In genomic region chr13:112720251-112720650, GRCh38 we compare ENCODE assay signal across 17 cellular contexts.
"Had no signal": no experiment of that assay in that cellular context is flagged by ENCODE, and none has a peak within 500 bp of the region (broad histone marks: within the 10 kb centered on the region; RNA-seq: fewer than 3 reads in every experiment).

No MANE protein-coding gene starts in this region.

- H3K27ac ChIP-seq: SK-N-MC had no signal

- H3K27me3 Mint-ChIP-seq: activated naive CD8-positive, alpha-beta T cell treated with anti-CD3 and anti-CD28 coated beads, Interleukin-2, amount 50 U/mL, for 24 hours; stimulated activated memory B cell treated with anti-CD40 and anti-IgM and Interleukin-4, amounts not matched to agents 10 μg/mL and 1 μg/mL and 100 μg/mL, for 72 hours had no signal

- ATAC-seq: activated naive CD8-positive, alpha-beta T cell treated with anti-CD3 and anti-CD28 coated beads, Interleukin-2, amount 50 U/mL, for 24 hours; stimulated activated memory B cell treated with anti-CD40 and anti-IgM and Interleukin-4, amounts not matched to agents 10 μg/mL and 1 μg/mL and 100 μg/mL, for 72 hours had no signal

- H3K4me3 ChIP-seq: sigmoid colon, SK-N-MC, tibial nerve had no signal

- H3K27me3 ChIP-seq: sigmoid colon, tibial nerve had no signal

- H3K9me3 Mint-ChIP-seq: activated naive CD8-positive, alpha-beta T cell treated with anti-CD3 and anti-CD28 coated beads, Interleukin-2, amount 50 U/mL, for 24 hours; activated T-helper 1 cell treated with anti-CD3 and anti-CD28 coated beads, Interleukin-12 subunit alpha, Interleukin-12 subunit beta, Interleukin-2, Interleukin-4 antibody, amounts not matched to agents 30 ng/mL and 10 ng/mL and 1 ng/mL, durations not matched to agents 14 hours and 24 hours and 36 hours; stimulated activated memory B cell treated with anti-CD40 and anti-IgM and Interleukin-4, amounts not matched to agents 10 μg/mL and 1 μg/mL and 100 μg/mL, for 72 hours had no signal

- H3K4me3 Mint-ChIP-seq: activated naive CD8-positive, alpha-beta T cell treated with anti-CD3 and anti-CD28 coated beads, Interleukin-2, amount 50 U/mL, for 24 hours; activated T-helper 1 cell treated with anti-CD3 and anti-CD28 coated beads, Interleukin-12 subunit alpha, Interleukin-12 subunit beta, Interleukin-2, Interleukin-4 antibody, amounts not matched to agents 30 ng/mL and 10 ng/mL and 1 ng/mL, durations not matched to agents 14 hours and 24 hours and 36 hours; stimulated activated memory B cell treated with anti-CD40 and anti-IgM and Interleukin-4, amounts not matched to agents 10 μg/mL and 1 μg/mL and 100 μg/mL, for 72 hours had no signal

- H3K27ac Mint-ChIP-seq: activated naive CD8-positive, alpha-beta T cell treated with anti-CD3 and anti-CD28 coated beads, Interleukin-2, amount 50 U/mL, for 24 hours; activated T-helper 1 cell treated with anti-CD3 and anti-CD28 coated beads, Interleukin-12 subunit alpha, Interleukin-12 subunit beta, Interleukin-2, Interleukin-4 antibody, amounts not matched to agents 30 ng/mL and 10 ng/mL and 1 ng/mL, durations not matched to agents 14 hours and 24 hours and 36 hours; stimulated activated memory B cell treated with anti-CD40 and anti-IgM and Interleukin-4, amounts not matched to agents 10 μg/mL and 1 μg/mL and 100 μg/mL, for 72 hours had no signal

- H3K9me3 ChIP-seq: sigmoid colon, tibial nerve had no signal

- FAIRE-seq: bronchial epithelial cell had no signal

- DNase-seq: activated CD4-positive, CD25-positive, alpha-beta regulatory T cell treated with anti-CD3 and anti-CD28 coated beads, Interleukin-2, amount 50 U/mL, for 72 hours; activated naive CD4-positive, alpha-beta T cell; activated naive CD8-positive, alpha-beta T cell treated with anti-CD3 and anti-CD28 coated beads, Interleukin-2, amount 50 U/mL, for 24 hours; aorta; dermis blood vessel endothelial cell; kidney glomerular epithelial cell; mesendoderm; sigmoid colon; stimulated activated CD4-positive, alpha-beta T cell treated with anti-CD3 and anti-CD28 coated beads, Interleukin-12 subunit alpha, Interleukin-12 subunit beta, amount 100 ng/mL, for 4 hours; substantia nigra; T-helper 1 cell; T1000 had no signal

- H3K36me3 ChIP-seq: sigmoid colon had no signal
